9 cellular contexts compared by ENCODE assay signal in the genomic region with DNA sequence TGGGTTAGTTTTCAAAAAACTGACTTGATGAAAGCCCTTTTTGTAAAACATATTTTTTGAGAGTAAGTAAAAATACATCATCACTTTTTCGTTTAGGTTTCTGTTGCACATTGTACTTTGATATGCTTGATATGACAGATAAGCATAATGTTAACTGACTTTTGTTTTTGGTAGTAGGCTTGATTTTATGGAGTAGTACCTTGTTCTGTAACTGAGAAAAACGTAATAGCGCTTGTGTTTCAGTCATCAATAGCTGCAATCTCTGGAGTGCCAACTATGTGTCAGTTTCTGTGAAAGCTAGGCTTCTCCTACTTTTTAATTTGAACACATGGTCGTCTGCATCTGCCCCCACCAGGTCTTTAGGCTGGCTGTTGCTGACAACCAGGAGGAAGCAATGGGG. TPM values are rescaled to one million over a fixed set of nuclear protein-coding genes. Genes with fewer than 3 reads are reported as not detected.
DNase-seq lines count a peak whose midpoint lies in the region; ATAC-seq and TF ChIP-seq lines count a peak whose summit lies in the region.
"Had no signal": no experiment of that assay in that cellular context is flagged by ENCODE, and none has a peak within 500 bp of the region (broad histone marks: within the 10 kb centered on the region; RNA-seq: fewer than 3 reads in every experiment).

No MANE protein-coding gene starts in this region.

- DNase-seq in Jurkat, Clone E6-1 (ENCODE audit: low read depth, low spot score), result no peak
- no peak for DNase-seq in breast epithelium (ENCODE audit: low spot score in 2 of 2)
- peak in 1 of 10 donors; percentile 14 for DNase-seq in naive thymus-derived CD8-positive, alpha-beta T cell
- DNase-seq in NCI-H1694 (lab: John Stamatoyannopoulos, UW), result no peak
- DNase-seq in mesenteric fat pad (ENCODE audit: low spot score), result no peak
- no peak for DNase-seq in substantia nigra (lab: John Stamatoyannopoulos, UW)
- DNase-seq: amniotic stem cell had no signal

- POLR2A ChIA-PET in naive thymus-derived CD8-positive, alpha-beta T cell (lab: Charles Lee), result interaction anchor here (0.8 to 3.8 kb wide), 7 partner anchors 14 to 239 kb away, joined by 3 to 28 read pairs (median 6); a partner anchor contains a TSS

- no peaks in the 10 kb centered on the region for H3K9me3 ChIP-seq in BLaER1 treated with 17β-estradiol and CSF1 and Interleukin-3, amounts not matched to agents 10 nM and 100 nM (replicated peaks in 1 of 11)
- no peaks in the 10 kb centered on the region for H3K9me3 ChIP-seq in breast epithelium

- no peaks in the 10 kb centered on the region for H3K27me3 Mint-ChIP-seq in naive thymus-derived CD8-positive, alpha-beta T cell

- peak overlapping the region; percentile 94 to 97 (median 96) for H3K4me3 Mint-ChIP-seq in naive thymus-derived CD8-positive, alpha-beta T cell

- H3K36me3 ChIP-seq in BLaER1 treated with 17β-estradiol and CSF1 and Interleukin-3, amounts not matched to agents 10 nM and 100 nM, result peaks cover 0 to 17% (median 6%) of the 10 kb centered on the region in 11 experiments; a peak in 5 of 22 replicates
- H3K36me3 ChIP-seq in breast epithelium, result no peaks in the 10 kb centered on the region

- no peak for TF ChIP-seq POLR2A in breast epithelium (IDR thresholded peaks at IDR 0.05)

- H3K27ac ChIP-seq in BLaER1 treated with 17β-estradiol and CSF1 and Interleukin-3, amounts not matched to agents 10 nM and 100 nM, result no peak overlapping the region
- H3K27ac ChIP-seq in breast epithelium (no peak overlapping the region), substantia nigra (ENCODE audit: low read depth, low read length, poor library complexity, severe bottlenecking) (no peak overlapping the region)

- H4K20me1 ChIP-seq in BLaER1 treated with 17β-estradiol and CSF1 and Interleukin-3, amounts not matched to agents 10 nM and 100 nM, result peaks cover 0 to 11% (median 5%) of the 10 kb centered on the region in 11 experiments; a peak in 5 of 22 replicates

- H3K27ac Mint-ChIP-seq in naive thymus-derived CD8-positive, alpha-beta T cell, result peak overlapping the region; percentile 89 to 99 (median 98)

- no peak for TF ChIP-seq CTCF in breast epithelium (IDR thresholded peaks at IDR 0.05)

- no peaks in the 10 kb centered on the region for H3K27me3 ChIP-seq in BLaER1 treated with 17β-estradiol and CSF1 and Interleukin-3, amounts not matched to agents 10 nM and 100 nM
- H3K27me3 ChIP-seq in breast epithelium, result no peaks in the 10 kb centered on the region

- peaks cover 27 to 62% (median 49%) of the 10 kb centered on the region in 4 donors for H3K4me1 Mint-ChIP-seq in naive thymus-derived CD8-positive, alpha-beta T cell

- peaks cover 0 to 13% (median 0%) of the 10 kb centered on the region in 3 donors for H3K36me3 Mint-ChIP-seq in naive thymus-derived CD8-positive, alpha-beta T cell

- H3K4me3 ChIP-seq in BLaER1 treated with 17β-estradiol and CSF1 and Interleukin-3, amounts not matched to agents 10 nM and 100 nM, result peak overlapping the region; percentile 81 to 99 (median 88); a peak in 15 of 20 replicates
- H3K4me3 ChIP-seq in Jurkat, Clone E6-1 (ENCODE audit: low read length), result peak overlapping the region; percentile 68
- peak overlapping the region in 2 of 3 donors; percentile 81 to 93 for H3K4me3 ChIP-seq in breast epithelium

- peak in 1 of 2 donors; percentile 13 for ATAC-seq in naive thymus-derived CD8-positive, alpha-beta T cell
- ATAC-seq in HG03342 (IDR thresholded peaks at IDR 0.05; ENCODE audit: unreplicated experiment), result no peak

- H3K9ac ChIP-seq in BLaER1 treated with 17β-estradiol and CSF1 and Interleukin-3, amounts not matched to agents 10 nM and 100 nM, result peak overlapping the region in 8 of 11 experiments; percentile 36 to 91 (median 86); a peak in 11 of 22 replicates

- H3K4me1 ChIP-seq in BLaER1 treated with 17β-estradiol and CSF1 and Interleukin-3, amounts not matched to agents 10 nM and 100 nM, result peaks cover 15 to 21% (median 20%) of the 10 kb centered on the region in 10 experiments
- H3K4me1 ChIP-seq in breast epithelium, result no peaks in the 10 kb centered on the region

- peak overlapping the region; percentile 85 to 99 (median 96) for H3K4me2 ChIP-seq in BLaER1 treated with 17β-estradiol and CSF1 and Interleukin-3, amounts not matched to agents 10 nM and 100 nM

- intact Hi-C loops in breast epithelium (cut with DNase I; ENCODE audit: low total_unique reads), result loop anchor here (10.0 kb wide), 1 partner anchor 214 kb away; a partner anchor contains a TSS

- H3K9me3 Mint-ChIP-seq in naive thymus-derived CD8-positive, alpha-beta T cell, result no peaks in the 10 kb centered on the region

RNA-seq across cellular contexts. Expression of a gene that starts 1.3 kb away (rescaled TPM):
- polyA plus RNA-seq in Jurkat, Clone E6-1 (2012; ENCODE audit: insufficient read depth, insufficient read length), result 1.8 TPM
- total RNA-seq in breast epithelium, result 10 to 100 TPM in 2 of 3 donors, 1 to 10 TPM in 1; 8.0 to 20.6 (median 19.7) TPM
- 10 to 100 TPM; 20.8 to 22.2 TPM for total RNA-seq in naive thymus-derived CD8-positive, alpha-beta T cell
- polyA plus RNA-seq in naive thymus-derived CD8-positive, alpha-beta T cell, result 10 to 100 TPM; 12.4 to 28.2 (median 13.7) TPM
- total RNA-seq in mesenteric fat pad, result 10.9 TPM
